Comparison of ENCODE assay signal across 2 cellular contexts in the genomic region with DNA sequence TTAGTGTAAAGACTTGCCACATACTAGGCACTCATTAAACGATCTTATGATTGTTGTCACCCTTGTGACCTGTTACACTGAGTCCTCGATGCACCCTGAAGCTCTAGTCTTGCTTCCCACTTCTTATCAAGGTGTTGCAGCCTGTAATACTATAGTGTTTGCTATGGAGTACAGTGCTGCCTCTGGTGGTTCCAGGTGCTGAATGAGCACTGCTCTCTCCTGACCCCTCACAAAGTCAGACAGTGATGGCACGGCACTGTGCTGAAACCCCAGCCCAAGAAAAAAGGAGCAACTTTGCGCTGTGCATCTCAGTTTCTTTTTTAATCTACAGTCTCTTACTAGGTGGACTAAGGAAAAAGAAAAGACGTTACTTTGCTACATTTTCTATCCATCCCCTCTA.
TF ChIP-seq lines count a peak whose summit lies in the region.

No MANE protein-coding gene starts in this region.

TF ChIP-seq in GM23338, 12 proteins besides CTCF, POLR2A, EP300 and RAD21 (continued from another document):
- no peak for TF ChIP-seq NANOG (IDR thresholded peaks at IDR 0.05; ENCODE audit: borderline replicate concordance)
- TF ChIP-seq CREB1 (CRISPR knock-in tag; IDR thresholded peaks at IDR 0.05; ENCODE audit: low read depth), result no peak
- TF ChIP-seq POLR2AphosphoS5 (IDR thresholded peaks at IDR 0.05; ENCODE audit: low read depth), result no peak
- TF ChIP-seq, protein P1, sequence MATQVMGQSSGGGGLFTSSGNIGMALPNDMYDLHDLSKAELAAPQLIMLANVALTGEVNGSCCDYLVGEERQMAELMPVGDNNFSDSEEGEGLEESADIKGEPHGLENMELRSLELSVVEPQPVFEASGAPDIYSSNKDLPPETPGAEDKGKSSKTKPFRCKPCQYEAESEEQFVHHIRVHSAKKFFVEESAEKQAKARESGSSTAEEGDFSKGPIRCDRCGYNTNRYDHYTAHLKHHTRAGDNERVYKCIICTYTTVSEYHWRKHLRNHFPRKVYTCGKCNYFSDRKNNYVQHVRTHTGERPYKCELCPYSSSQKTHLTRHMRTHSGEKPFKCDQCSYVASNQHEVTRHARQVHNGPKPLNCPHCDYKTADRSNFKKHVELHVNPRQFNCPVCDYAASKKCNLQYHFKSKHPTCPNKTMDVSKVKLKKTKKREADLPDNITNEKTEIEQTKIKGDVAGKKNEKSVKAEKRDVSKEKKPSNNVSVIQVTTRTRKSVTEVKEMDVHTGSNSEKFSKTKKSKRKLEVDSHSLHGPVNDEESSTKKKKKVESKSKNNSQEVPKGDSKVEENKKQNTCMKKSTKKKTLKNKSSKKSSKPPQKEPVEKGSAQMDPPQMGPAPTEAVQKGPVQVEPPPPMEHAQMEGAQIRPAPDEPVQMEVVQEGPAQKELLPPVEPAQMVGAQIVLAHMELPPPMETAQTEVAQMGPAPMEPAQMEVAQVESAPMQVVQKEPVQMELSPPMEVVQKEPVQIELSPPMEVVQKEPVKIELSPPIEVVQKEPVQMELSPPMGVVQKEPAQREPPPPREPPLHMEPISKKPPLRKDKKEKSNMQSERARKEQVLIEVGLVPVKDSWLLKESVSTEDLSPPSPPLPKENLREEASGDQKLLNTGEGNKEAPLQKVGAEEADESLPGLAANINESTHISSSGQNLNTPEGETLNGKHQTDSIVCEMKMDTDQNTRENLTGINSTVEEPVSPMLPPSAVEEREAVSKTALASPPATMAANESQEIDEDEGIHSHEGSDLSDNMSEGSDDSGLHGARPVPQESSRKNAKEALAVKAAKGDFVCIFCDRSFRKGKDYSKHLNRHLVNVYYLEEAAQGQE (IDR thresholded peaks at IDR 0.05; ENCODE audit: unreplicated experiment), result no peak
- TF ChIP-seq EZH2 (IDR thresholded peaks at IDR 0.05; ENCODE audit: low read depth, unreplicated experiment), result no peak
- TF ChIP-seq, protein P2, sequence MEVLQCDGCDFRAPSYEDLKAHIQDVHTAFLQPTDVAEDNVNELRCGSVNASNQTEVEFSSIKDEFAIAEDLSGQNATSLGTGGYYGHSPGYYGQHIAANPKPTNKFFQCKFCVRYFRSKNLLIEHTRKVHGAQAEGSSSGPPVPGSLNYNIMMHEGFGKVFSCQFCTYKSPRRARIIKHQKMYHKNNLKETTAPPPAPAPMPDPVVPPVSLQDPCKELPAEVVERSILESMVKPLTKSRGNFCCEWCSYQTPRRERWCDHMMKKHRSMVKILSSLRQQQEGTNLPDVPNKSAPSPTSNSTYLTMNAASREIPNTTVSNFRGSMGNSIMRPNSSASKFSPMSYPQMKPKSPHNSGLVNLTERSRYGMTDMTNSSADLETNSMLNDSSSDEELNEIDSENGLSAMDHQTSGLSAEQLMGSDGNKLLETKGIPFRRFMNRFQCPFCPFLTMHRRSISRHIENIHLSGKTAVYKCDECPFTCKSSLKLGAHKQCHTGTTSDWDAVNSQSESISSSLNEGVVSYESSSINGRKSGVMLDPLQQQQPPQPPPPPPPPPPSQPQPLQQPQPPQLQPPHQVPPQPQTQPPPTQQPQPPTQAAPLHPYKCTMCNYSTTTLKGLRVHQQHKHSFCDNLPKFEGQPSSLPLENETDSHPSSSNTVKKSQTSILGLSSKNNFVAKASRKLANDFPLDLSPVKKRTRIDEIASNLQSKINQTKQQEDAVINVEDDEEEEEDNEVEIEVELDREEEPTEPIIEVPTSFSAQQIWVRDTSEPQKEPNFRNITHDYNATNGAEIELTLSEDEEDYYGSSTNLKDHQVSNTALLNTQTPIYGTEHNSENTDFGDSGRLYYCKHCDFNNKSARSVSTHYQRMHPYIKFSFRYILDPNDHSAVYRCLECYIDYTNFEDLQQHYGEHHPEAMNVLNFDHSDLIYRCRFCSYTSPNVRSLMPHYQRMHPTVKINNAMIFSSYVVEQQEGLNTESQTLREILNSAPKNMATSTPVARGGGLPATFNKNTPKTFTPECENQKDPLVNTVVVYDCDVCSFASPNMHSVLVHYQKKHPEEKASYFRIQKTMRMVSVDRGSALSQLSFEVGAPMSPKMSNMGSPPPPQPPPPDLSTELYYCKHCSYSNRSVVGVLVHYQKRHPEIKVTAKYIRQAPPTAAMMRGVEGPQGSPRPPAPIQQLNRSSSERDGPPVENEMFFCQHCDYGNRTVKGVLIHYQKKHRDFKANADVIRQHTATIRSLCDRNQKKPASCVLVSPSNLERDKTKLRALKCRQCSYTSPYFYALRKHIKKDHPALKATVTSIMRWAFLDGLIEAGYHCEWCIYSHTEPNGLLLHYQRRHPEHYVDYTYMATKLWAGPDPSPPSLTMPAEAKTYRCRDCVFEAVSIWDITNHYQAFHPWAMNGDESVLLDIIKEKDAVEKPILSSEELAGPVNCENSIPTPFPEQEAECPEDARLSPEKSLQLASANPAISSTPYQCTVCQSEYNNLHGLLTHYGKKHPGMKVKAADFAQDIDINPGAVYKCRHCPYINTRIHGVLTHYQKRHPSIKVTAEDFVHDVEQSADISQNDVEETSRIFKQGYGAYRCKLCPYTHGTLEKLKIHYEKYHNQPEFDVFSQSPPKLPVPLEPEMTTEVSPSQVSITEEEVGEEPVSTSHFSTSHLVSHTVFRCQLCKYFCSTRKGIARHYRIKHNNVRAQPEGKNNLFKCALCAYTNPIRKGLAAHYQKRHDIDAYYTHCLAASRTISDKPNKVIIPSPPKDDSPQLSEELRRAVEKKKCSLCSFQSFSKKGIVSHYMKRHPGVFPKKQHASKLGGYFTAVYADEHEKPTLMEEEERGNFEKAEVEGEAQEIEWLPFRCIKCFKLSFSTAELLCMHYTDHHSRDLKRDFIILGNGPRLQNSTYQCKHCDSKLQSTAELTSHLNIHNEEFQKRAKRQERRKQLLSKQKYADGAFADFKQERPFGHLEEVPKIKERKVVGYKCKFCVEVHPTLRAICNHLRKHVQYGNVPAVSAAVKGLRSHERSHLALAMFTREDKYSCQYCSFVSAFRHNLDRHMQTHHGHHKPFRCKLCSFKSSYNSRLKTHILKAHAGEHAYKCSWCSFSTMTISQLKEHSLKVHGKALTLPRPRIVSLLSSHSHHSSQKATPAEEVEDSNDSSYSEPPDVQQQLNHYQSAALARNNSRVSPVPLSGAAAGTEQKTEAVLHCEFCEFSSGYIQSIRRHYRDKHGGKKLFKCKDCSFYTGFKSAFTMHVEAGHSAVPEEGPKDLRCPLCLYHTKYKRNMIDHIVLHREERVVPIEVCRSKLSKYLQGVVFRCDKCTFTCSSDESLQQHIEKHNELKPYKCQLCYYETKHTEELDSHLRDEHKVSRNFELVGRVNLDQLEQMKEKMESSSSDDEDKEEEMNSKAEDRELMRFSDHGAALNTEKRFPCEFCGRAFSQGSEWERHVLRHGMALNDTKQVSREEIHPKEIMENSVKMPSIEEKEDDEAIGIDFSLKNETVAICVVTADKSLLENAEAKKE (CRISPR knock-in tag; IDR thresholded peaks at IDR 0.05), result no peak

TF ChIP-seq in WTC11, 78 proteins besides CTCF, POLR2A, EP300 and RAD21 (continued from another document):
- no peak for TF ChIP-seq GTF2I (CRISPR knock-in tag; conservative IDR thresholded peaks at IDR 0.05)
- TF ChIP-seq, protein P3, sequence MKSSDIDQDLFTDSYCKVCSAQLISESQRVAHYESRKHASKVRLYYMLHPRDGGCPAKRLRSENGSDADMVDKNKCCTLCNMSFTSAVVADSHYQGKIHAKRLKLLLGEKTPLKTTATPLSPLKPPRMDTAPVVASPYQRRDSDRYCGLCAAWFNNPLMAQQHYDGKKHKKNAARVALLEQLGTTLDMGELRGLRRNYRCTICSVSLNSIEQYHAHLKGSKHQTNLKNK (CRISPR knock-in tag; IDR thresholded peaks at IDR 0.05), result no peak
- TF ChIP-seq, protein P4, sequence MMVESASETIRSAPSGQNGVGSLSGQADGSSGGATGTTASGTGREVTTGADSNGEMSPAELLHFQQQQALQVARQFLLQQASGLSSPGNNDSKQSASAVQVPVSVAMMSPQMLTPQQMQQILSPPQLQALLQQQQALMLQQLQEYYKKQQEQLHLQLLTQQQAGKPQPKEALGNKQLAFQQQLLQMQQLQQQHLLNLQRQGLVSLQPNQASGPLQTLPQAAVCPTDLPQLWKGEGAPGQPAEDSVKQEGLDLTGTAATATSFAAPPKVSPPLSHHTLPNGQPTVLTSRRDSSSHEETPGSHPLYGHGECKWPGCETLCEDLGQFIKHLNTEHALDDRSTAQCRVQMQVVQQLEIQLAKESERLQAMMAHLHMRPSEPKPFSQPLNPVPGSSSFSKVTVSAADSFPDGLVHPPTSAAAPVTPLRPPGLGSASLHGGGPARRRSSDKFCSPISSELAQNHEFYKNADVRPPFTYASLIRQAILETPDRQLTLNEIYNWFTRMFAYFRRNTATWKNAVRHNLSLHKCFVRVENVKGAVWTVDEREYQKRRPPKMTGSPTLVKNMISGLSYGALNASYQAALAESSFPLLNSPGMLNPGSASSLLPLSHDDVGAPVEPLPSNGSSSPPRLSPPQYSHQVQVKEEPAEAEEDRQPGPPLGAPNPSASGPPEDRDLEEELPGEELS (CRISPR knock-in tag; IDR thresholded peaks at IDR 0.05), result no peak
- no peak for TF ChIP-seq SMAD4 (CRISPR knock-in tag; IDR thresholded peaks at IDR 0.05)
- TF ChIP-seq TP53 (CRISPR knock-in tag; IDR thresholded peaks at IDR 0.05), result no peak
- no peak for TF ChIP-seq ZNF396 (CRISPR knock-in tag; IDR thresholded peaks at IDR 0.05; ENCODE audit: borderline replicate concordance)
TF ChIP-seq in WTC11: peak in this region for 0.
